9 cellular contexts compared by ENCODE assay signal in the genomic region with DNA sequence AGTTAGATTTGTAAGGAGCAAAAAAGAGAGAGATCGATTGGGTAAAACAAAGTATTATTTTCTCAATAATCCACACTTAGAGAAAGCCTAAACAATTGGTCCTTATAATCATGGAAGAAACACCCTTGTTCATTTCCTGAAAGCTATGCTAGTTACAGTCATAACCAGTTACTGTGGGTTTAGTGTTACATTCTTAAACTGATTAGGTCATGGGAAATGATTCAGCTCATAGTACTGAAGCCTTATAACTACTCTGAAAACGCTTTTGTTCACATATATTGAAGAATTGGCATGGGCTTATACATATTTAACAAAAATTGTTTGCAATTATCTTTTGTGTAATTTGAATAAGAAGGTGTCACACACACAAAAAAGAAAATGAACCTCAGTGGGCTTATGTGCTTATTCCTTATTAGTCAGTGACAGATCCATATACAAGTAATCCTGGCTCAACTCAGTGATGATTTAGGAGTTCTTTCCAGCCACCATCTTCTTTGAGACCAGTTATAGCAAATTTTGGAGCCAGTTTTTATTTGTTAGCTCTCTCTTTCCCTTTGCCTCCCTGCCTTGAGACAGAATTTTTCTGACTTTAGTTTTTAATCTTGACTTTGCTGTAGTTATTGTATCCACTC.
DNase-seq lines count a peak whose midpoint lies in the region; ATAC-seq, FAIRE-seq and TF ChIP-seq lines count a peak whose summit lies in the region.
"Had no signal": no experiment of that assay in that cellular context is flagged by ENCODE, and none has a peak within 500 bp of the region (broad histone marks: within the 10 kb centered on the region; RNA-seq: fewer than 3 reads in every experiment).

No MANE protein-coding gene starts in this region.

- no peaks in the 10 kb centered on the region for H3K9me3 Mint-ChIP-seq in MCF 10A (ENCODE audit: unreplicated experiment)

- CTCF ChIA-PET in MCF 10A (lab: Yijun Ruan, JAX): interaction anchor here (0.6 to 8.5 kb wide), 5 partner anchors 16 to 519 kb away, joined by 4 to 97 read pairs (median 15); no protein-coding TSS in a partner anchor

- no peaks in the 10 kb centered on the region for H3K27me3 ChIP-seq in breast epithelium
- no peaks in the 10 kb centered on the region for H3K27me3 ChIP-seq in small intestine (ENCODE audit: control insufficient read depth in 2 of 2, insufficient read depth in 2 of 2, low read length in 2 of 2)

- H3K4me1 ChIP-seq in breast epithelium (no peaks in the 10 kb centered on the region), small intestine (ENCODE audit: control insufficient read depth in 2 of 2, insufficient read depth in 1 of 2, low read depth in 1 of 2, low read length in 1 of 2) (no peaks in the 10 kb centered on the region)

- TSS peak; percentile 91 for BruUV-seq in MCF 10A (replicated peaks; lab: Mats Ljungman, UMichigan)

- TF ChIP-seq CTCF in MCF 10A (IDR thresholded peaks at IDR 0.05; ENCODE audit: unreplicated experiment): no peak
- no peak for TF ChIP-seq CTCF in breast epithelium (IDR thresholded peaks at IDR 0.05)

- POLR2A ChIA-PET in MCF 10A (lab: Yijun Ruan, JAX): interaction anchor here (0.9 to 4.1 kb wide), 4 partner anchors 11 to 364 kb away, joined by 3 to 44 read pairs (median 8); a partner anchor contains a TSS

- H3K4me1 Mint-ChIP-seq in MCF 10A (ENCODE audit: insufficient read depth, unreplicated experiment): peaks cover 37% of the 10 kb centered on the region

- H3K9me3 ChIP-seq in breast epithelium (no peaks in the 10 kb centered on the region), small intestine (ENCODE audit: control insufficient read depth, low read depth) (no peaks in the 10 kb centered on the region)

- intact Hi-C loops in MCF 10A (cut with micrococcal nuclease): loop anchor here (5.0 kb wide), 1 partner anchor 139 kb away; no protein-coding TSS in a partner anchor
- intact Hi-C loops in breast epithelium (cut with DNase I; ENCODE audit: low total_unique reads): no loop called here

- peak; percentile 87 for ATAC-seq in HG03460 (IDR thresholded peaks at IDR 0.05; ENCODE audit: unreplicated experiment)

- peak; percentile 82 for DNase-seq in MCF 10A (ENCODE audit: unreplicated experiment)
- DNase-seq in breast epithelium (ENCODE audit: low spot score in 2 of 2): no peak
- peak; percentile 45 for DNase-seq in brain pericyte (ENCODE audit: low read depth, low spot score)
- DNase-seq in skeletal muscle cell (ENCODE audit: low read depth): peak; percentile 72
- DNase-seq in stimulated activated CD4-positive, alpha-beta T cell treated with anti-CD3 and anti-CD28 coated beads, Interleukin-15, amount 100 ng/mL, for 24 hours: no peak
- no peak for DNase-seq in activated CD8-positive, alpha-beta memory T cell treated with anti-CD3 and anti-CD28 coated beads, Interleukin-2, amount 50 U/mL, for 48 hours
- DNase-seq in small intestine: no peak
- DNase-seq: DND-41 had no signal

- H3K4me3 ChIP-seq in breast epithelium (no peak overlapping the region), skeletal muscle cell (ENCODE audit: low read depth, low read length) (no peak overlapping the region), small intestine (ENCODE audit: low read depth in 1 of 2, low read length in 2 of 2) (no peak overlapping the region)

- H3K27me3 Mint-ChIP-seq in MCF 10A (ENCODE audit: insufficient read depth, unreplicated experiment): no peaks in the 10 kb centered on the region

- H3K4me3 Mint-ChIP-seq in MCF 10A (ENCODE audit: unreplicated experiment): no peak overlapping the region

- H3K27ac Mint-ChIP-seq in MCF 10A (ENCODE audit: low read depth, unreplicated experiment): peak overlapping the region; percentile 0

- WGBS in small intestine, 3 donors: 26 to 35% (median 34%) methylated on average over 2 of the region's 2 CpGs

- no peak for TF ChIP-seq POLR2A in breast epithelium (IDR thresholded peaks at IDR 0.05)

- H3K27ac ChIP-seq in breast epithelium: no peak overlapping the region
- peak overlapping the region in 1 of 2 donors; percentile 44 for H3K27ac ChIP-seq in small intestine (ENCODE audit: low read depth in 1 of 2, low read length in 1 of 2)

- FAIRE-seq in small intestine (lab: Jason Lieb, UNC): no peak

- H3K36me3 ChIP-seq in breast epithelium (no peaks in the 10 kb centered on the region), small intestine (ENCODE audit: control insufficient read depth in 2 of 2, insufficient read depth in 2 of 2, low read length in 2 of 2) (no peaks in the 10 kb centered on the region)

- H3K36me3 Mint-ChIP-seq in MCF 10A (ENCODE audit: insufficient read depth, unreplicated experiment): no peaks in the 10 kb centered on the region

Comparison
In these comparisons a context has a peak if more than half of its experiments do, and no peak if none do; other contexts are left out.
1. DNase-seq: peak in MCF 10A (single experiment), brain pericyte (single experiment) and skeletal muscle cell (single experiment); none in breast epithelium (0 of 2), stimulated activated CD4-positive, alpha-beta T cell treated with anti-CD3 and anti-CD28 coated beads, Interleukin-15, amount 100 ng/mL, for 24 hours (single experiment), activated CD8-positive, alpha-beta memory T cell treated with anti-CD3 and anti-CD28 coated beads, Interleukin-2, amount 50 U/mL, for 48 hours (single experiment) and small intestine (single experiment).